ENCODE assay signal across 8 cellular contexts in the genomic region with DNA sequence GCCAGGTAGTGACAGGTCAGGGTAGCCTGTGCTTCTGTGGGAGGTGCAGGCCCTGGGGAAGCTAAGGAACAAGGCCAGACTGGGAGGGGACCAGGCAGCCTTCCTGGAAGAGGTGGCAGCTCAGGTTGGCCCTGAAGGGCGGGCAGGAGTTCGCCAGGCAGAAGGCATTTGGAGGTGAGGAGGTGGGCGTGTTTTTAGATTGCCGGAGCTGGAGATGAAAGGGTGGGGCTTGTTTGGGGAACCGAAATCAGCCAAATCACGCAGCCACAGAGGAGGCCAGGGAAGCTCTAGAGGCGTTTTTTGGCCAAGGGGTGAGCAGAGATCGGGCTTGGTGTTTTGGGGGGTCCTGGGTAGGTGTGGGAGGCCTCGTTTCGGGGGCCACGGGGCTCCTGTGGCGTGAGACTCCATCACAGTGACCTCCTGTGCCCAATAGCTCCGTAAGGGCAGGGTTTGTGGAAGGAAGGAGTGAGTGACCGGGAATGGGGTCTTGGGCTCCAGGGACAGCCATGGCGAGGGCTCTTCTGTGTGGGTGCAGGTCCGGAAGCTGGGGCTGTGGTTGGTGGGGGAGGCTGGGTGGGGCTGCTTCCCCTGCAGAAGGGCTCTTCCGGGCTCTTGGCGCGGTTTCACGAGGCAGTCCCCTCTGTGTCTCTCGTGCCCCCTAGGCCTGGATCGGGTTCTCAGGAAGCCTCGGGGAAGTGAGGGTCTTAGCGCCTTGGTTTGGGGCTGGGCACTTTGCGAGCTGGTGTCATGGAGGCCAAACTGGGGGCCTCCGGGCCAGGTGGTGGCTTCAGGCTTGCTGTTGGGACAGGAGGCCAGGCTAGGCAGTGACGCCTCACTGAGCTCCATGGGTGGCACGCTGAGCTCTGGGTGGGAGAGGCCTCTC. TPM values are rescaled to one million over a fixed set of nuclear protein-coding genes. Genes with fewer than 3 reads are reported as not detected.
DNase-seq lines count a peak whose midpoint lies in the region; ATAC-seq and TF ChIP-seq lines count a peak whose summit lies in the region.

No MANE protein-coding gene starts in this region.

- TF ChIP-seq EP300 in tibial nerve (IDR thresholded peaks at IDR 0.05), result no peak

- peaks cover 14 to 39% of the 10 kb centered on the region in 2 donors for H3K36me3 Mint-ChIP-seq in CD14-positive monocyte
- peaks cover 2% of the 10 kb centered on the region for H3K36me3 Mint-ChIP-seq in endothelial cell (ENCODE audit: low read depth, unreplicated experiment)

- H3K27ac ChIP-seq in tibial nerve, result peak overlapping the region; percentile 18 to 86 (median 70)

- no peak for TF ChIP-seq POLR2A in tibial nerve (IDR thresholded peaks at IDR 0.05)

- H3K4me3 Mint-ChIP-seq in CD14-positive monocyte (peak overlapping the region; percentile 99 to 100), endothelial cell (ENCODE audit: unreplicated experiment) (no peak overlapping the region)

- ATAC-seq in GM19452 (IDR thresholded peaks at IDR 0.05; ENCODE audit: unreplicated experiment) (peak; percentile 65), HG03521 (IDR thresholded peaks at IDR 0.05; ENCODE audit: unreplicated experiment) (peak; percentile 62)

- H3K27ac Mint-ChIP-seq in CD14-positive monocyte, result peak overlapping the region; percentile 98 to 100 (median 100)
- no peak overlapping the region for H3K27ac Mint-ChIP-seq in endothelial cell (ENCODE audit: unreplicated experiment)

- H3K9me3 Mint-ChIP-seq in CD14-positive monocyte (peaks cover 0 to 4% (median 1%) of the 10 kb centered on the region in 7 donors), endothelial cell (ENCODE audit: unreplicated experiment) (no peaks in the 10 kb centered on the region)

- H3K9me3 ChIP-seq in tibial nerve, result no peaks in the 10 kb centered on the region

- H3K27me3 Mint-ChIP-seq in CD14-positive monocyte (ENCODE audit: low read depth in 3 of 3) (no peaks in the 10 kb centered on the region), endothelial cell (ENCODE audit: unreplicated experiment) (no peaks in the 10 kb centered on the region)

- peaks cover 91% of the 10 kb centered on the region for H3K4me1 Mint-ChIP-seq in CD14-positive monocyte
- no peaks in the 10 kb centered on the region for H3K4me1 Mint-ChIP-seq in endothelial cell (ENCODE audit: unreplicated experiment)

- intact Hi-C loops in CD14-positive monocyte (cut with micrococcal nuclease), result loop anchor here (10.0 kb wide), 2 partner anchors 179 to 421 kb away; a partner anchor contains a TSS

- no peaks in the 10 kb centered on the region for H3K36me3 ChIP-seq in tibial nerve

- peak; percentile 79 for DNase-seq in CD14-positive monocyte (ENCODE audit: low spot score)
- DNase-seq in activated CD4-positive, alpha-beta T cell treated with anti-CD3 and anti-CD28 coated beads, Interleukin-2, amount 50 U/mL, for 4 hours, result peak; percentile 26 to 32
- DNase-seq in iPS-NIHi11 (ENCODE audit: low spot score), result peak; percentile 17
- DNase-seq in tibial nerve (ENCODE audit: low spot score in 2 of 2), result no peak
- no peak for DNase-seq in SW480 (ENCODE audit: low spot score)
- DNase-seq in endothelial cell (ENCODE audit: low spot score), result no peak

- WGBS in tibial nerve, 2 donors, result 66% methylated on average over 17 to 27 of the region's 28 CpGs

- no peaks in the 10 kb centered on the region for H3K27me3 ChIP-seq in tibial nerve

- peak overlapping the region; percentile 10 to 42 (median 24) for H3K4me3 ChIP-seq in tibial nerve

- peaks cover 0 to 20% (median 5%) of the 10 kb centered on the region in 4 donors for H3K4me1 ChIP-seq in tibial nerve

- TF ChIP-seq CTCF in CD14-positive monocyte (IDR thresholded peaks at IDR 0.05) (no peak), tibial nerve (IDR thresholded peaks at IDR 0.05) (no peak), endothelial cell (IDR thresholded peaks at IDR 0.05; ENCODE audit: unreplicated experiment) (no peak)

RNA-seq across cellular contexts. Expression of a gene that starts 7.8 kb away (rescaled TPM):
- 10 to 100 TPM; 53.1 to 91.5 TPM for polyA plus RNA-seq in CD14-positive monocyte
- total RNA-seq in tibial nerve (10 to 100 TPM; 40.4 to 50.9 (median 41.2) TPM), endothelial cell (ENCODE audit: unreplicated experiment) (3.2 TPM)

Comparison
In these comparisons a context has a peak if more than half of its experiments do, and no peak if none do; other contexts are left out.
1. DNase-seq: peak in CD14-positive monocyte (single experiment), activated CD4-positive, alpha-beta T cell treated with anti-CD3 and anti-CD28 coated beads, Interleukin-2, amount 50 U/mL, for 4 hours (2 of 2) and iPS-NIHi11 (single experiment); none in tibial nerve (0 of 2), SW480 (single experiment) and endothelial cell (single experiment).